ENCODE assay signal across 1 cellular context in the genomic region with DNA sequence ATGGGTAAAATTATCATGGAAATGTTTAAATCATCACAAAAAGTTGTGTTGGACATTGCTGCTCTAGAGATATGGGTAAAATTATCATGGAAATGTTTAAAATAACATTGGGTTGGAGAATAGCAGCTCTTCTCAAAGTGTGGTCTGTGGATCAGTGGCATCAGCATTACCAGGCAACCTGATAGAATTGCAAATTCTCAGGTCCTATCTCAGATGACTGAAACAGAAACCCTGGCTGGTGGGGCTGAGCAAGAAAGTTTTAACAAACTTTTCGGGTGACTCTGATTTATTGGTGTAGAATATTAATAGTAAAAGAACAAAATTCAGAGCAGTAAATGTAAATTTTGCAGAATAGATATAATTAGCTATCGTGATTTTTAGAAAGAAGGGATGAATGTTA.
A peak's percentile ranks its signal among the peaks of the same experiment; 100 is the strongest.
TF ChIP-seq lines count a peak whose summit lies in the region.

No MANE protein-coding gene starts in this region.

TF ChIP-seq in GM12878, 131 proteins besides CTCF, POLR2A, EP300 and RAD21:
- TF ChIP-seq JUNB (IDR thresholded peaks at IDR 0.05) (peak; percentile 38; the same call in 1 of the 2 replicates), JUND (IDR thresholded peaks at IDR 0.05; ENCODE audit: low read depth, low read length) (no peak), HDAC2 (IDR thresholded peaks at IDR 0.05) (no peak), LARP7 (IDR thresholded peaks at IDR 0.05) (no peak)
- TF ChIP-seq, protein P1, sequence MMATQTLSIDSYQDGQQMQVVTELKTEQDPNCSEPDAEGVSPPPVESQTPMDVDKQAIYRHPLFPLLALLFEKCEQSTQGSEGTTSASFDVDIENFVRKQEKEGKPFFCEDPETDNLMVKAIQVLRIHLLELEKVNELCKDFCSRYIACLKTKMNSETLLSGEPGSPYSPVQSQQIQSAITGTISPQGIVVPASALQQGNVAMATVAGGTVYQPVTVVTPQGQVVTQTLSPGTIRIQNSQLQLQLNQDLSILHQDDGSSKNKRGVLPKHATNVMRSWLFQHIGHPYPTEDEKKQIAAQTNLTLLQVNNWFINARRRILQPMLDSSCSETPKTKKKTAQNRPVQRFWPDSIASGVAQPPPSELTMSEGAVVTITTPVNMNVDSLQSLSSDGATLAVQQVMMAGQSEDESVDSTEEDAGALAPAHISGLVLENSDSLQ (IDR thresholded peaks at IDR 0.05): peak; percentile 43; the same call in 1 of the 2 replicates
